16 cellular contexts compared by ENCODE assay signal in the genomic region with DNA sequence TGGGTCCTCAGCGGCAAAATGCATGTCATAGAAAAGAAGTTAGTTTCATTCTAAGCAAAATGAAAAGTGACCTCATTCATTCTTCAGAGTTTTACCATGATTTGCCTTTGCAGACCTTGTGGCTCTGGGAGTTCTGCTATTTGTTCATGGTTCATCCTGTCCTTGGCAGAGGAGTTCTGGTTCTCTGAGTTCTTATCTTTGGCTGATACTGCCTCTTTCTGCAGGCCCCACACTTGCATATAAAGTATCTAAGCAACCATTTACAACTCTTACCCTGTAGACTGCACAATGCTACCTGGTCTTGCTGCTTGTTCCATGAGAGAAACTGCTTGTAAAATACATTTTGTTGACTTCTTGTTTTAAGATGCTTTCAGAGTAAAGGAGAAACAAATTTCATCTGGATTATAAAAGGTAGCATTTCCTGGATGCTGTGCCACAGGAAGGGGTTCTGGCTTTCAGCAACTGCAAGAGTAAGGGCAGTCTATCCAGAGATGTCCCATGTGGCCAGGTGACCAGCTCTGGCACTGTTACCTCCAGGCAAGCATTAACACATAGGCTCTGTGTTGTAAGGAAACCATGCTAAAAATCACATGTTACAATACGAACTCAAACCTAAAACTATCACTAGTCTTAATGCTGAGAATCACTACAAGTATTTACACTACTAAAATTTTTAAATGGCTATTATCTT.
"Had no signal": no experiment of that assay in that cellular context is flagged by ENCODE, and none has a peak within 500 bp of the region (broad histone marks: within the 10 kb centered on the region; RNA-seq: fewer than 3 reads in every experiment).

No MANE protein-coding gene starts in this region.

- H3K9me3 Mint-ChIP-seq: memory B cell, neural progenitor cell, type B pancreatic cell had no signal

- H3K4me3 Mint-ChIP-seq: memory B cell; natural killer cell treated with Interleukin-12 subunit alpha and Interleukin-12 subunit beta and Interleukin-15 and Interleukin-18, amount 100 ng/mL, for 72 hours; neural progenitor cell; type B pancreatic cell had no signal

- H3K27ac Mint-ChIP-seq: memory B cell; natural killer cell treated with Interleukin-12 subunit alpha and Interleukin-12 subunit beta and Interleukin-15 and Interleukin-18, amount 100 ng/mL, for 72 hours; neural progenitor cell; progenitor cell of endocrine pancreas; type B pancreatic cell had no signal

- H3K27ac ChIP-seq: gastrocnemius medialis, lower lobe of right lung, neural progenitor cell, pancreas, thyroid gland had no signal

- H3K9me3 ChIP-seq: gastrocnemius medialis, lower lobe of right lung, pancreas, thyroid gland had no signal

- ATAC-seq: esophagus mucosa; lower lobe of right lung; natural killer cell treated with Interleukin-12 subunit alpha and Interleukin-12 subunit beta and Interleukin-15 and Interleukin-18, amount 100 ng/mL, for 72 hours had no signal

- DNase-seq: effector memory CD4-positive, alpha-beta T cell; gastrocnemius medialis; lower lobe of right lung; midbrain; nucleus accumbens; pancreas; small intestine; stimulated activated CD4-positive, alpha-beta T cell treated with anti-CD3 and anti-CD28 coated beads, Interleukin-12 subunit alpha, Interleukin-12 subunit beta, amount 100 ng/mL, for 4 hours; stimulated activated naive CD4-positive, alpha-beta T cell treated with Interleukin-2 at 50 U/mL for 16 hours; thyroid gland had no signal

- H3K4me1 Mint-ChIP-seq: memory B cell had no signal

- H3K4me3 ChIP-seq: gastrocnemius medialis, lower lobe of right lung, neural progenitor cell, pancreas, thyroid gland had no signal

- H3K36me3 Mint-ChIP-seq: memory B cell; natural killer cell treated with Interleukin-12 subunit alpha and Interleukin-12 subunit beta and Interleukin-15 and Interleukin-18, amount 100 ng/mL, for 72 hours; neural progenitor cell; type B pancreatic cell had no signal

- H3K36me3 ChIP-seq: gastrocnemius medialis, lower lobe of right lung, neural progenitor cell, pancreas, thyroid gland had no signal

- H3K4me1 ChIP-seq: gastrocnemius medialis, lower lobe of right lung, thyroid gland had no signal

- H3K27me3 ChIP-seq: gastrocnemius medialis, neural progenitor cell, pancreas, thyroid gland had no signal
